In genomic region chr11:15670520-15671070, GRCh38 we compare ENCODE assay signal across 1 cellular context.
TF ChIP-seq lines count a peak whose summit lies in the region.

No MANE protein-coding gene starts in this region.

TF ChIP-seq in IMR-90, 13 proteins besides CTCF, POLR2A, EP300 and RAD21 (continued from another document):
- no peak for TF ChIP-seq MAZ (IDR thresholded peaks at IDR 0.05; ENCODE audit: borderline replicate concordance, low read depth, low read length)
- TF ChIP-seq RFX5 (IDR thresholded peaks at IDR 0.05; ENCODE audit: low read depth, low read length), result no peak
- TF ChIP-seq RCOR1 (IDR thresholded peaks at IDR 0.05; ENCODE audit: insufficient replicate concordance, low read length), result no peak
- TF ChIP-seq CHD1 (IDR thresholded peaks at IDR 0.05; ENCODE audit: low read depth, low read length), result no peak
- no peak for TF ChIP-seq NFE2L2 (IDR thresholded peaks at IDR 0.05; ENCODE audit: low read depth, low read length)
- no peak for TF ChIP-seq BHLHE40 (IDR thresholded peaks at IDR 0.05; ENCODE audit: low read depth, low read length)
- TF ChIP-seq MXI1 (IDR thresholded peaks at IDR 0.05; ENCODE audit: borderline replicate concordance, low read depth, low read length), result no peak
- no peak for TF ChIP-seq FOS (IDR thresholded peaks at IDR 0.05; ENCODE audit: low read depth, low read length)
